Comparison of ENCODE assay signal across 15 cellular contexts in the genomic region with DNA sequence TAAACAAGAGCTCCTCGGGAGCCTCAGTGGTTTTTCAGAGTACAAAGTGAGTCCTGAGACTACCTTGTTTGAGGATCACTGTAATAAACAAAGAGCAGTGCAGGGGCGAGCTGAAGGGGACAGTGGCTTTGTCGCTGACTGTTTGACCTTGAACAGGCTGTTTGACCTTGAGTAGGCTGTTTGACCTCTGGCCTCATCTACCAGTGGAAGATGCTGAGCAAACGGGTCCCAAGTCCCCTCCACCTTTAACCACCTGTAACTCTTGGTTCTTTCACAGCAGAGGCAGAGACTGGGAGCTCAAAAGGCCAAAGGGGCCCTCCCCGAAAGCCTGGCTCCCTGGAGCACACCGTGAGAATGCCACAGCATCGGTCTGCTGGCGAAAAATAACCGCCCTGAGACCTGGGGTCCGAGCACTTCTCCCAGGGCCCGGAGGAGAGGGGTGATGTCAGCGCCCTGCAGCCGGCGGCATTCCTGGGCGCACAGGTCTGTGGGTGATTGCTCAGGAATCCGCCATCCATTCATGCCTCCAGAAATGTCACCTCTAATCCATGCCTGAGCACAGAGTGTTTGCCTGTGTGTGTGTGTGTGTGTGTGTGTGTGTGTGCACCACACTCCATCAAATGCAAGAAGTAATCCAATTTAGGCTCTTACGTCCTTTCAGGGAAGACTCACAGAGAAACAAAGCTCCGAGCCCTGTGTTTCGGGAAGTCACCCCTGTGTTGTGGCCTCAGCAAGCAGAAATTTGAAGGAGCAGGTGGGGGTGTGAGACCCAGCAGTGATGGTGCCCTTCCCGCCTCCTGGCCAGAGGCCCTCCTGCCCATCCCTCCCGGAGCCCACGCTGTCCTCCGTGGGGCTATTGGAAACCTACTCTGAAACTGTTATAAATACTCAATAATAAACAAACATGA.
"Had no signal": no experiment of that assay in that cellular context is flagged by ENCODE, and none has a peak within 500 bp of the region (broad histone marks: within the 10 kb centered on the region; RNA-seq: fewer than 3 reads in every experiment).

No MANE protein-coding gene starts in this region.

- DNase-seq: activated CD4-positive, CD25-positive, alpha-beta regulatory T cell; activated naive CD4-positive, alpha-beta T cell treated with anti-CD3 and anti-CD28 coated beads, Interleukin-2, amount 50 U/mL, for 16 hours; adrenal gland; body of pancreas; endodermal cell; erythroblast; hypothalamus; left colon; mammary epithelial cell; stimulated activated CD4-positive, alpha-beta T cell treated with anti-CD3 and anti-CD28 coated beads, Interleukin-2, amount 100 ng/mL, for 48 hours; stimulated activated naive CD4-positive, alpha-beta T cell treated with Interleukin-2 at 50 U/mL for 16 hours had no signal

- H3K4me3 ChIP-seq: adrenal gland, body of pancreas, psoas muscle, suprapubic skin had no signal

- ATAC-seq: body of pancreas; left colon; natural killer cell treated with Interleukin-12 subunit alpha and Interleukin-12 subunit beta and Interleukin-15 and Interleukin-18, amount 100 ng/mL, for 72 hours; psoas muscle had no signal

- H3K4me1 ChIP-seq: body of pancreas had no signal

- H3K9me3 Mint-ChIP-seq: endodermal cell; natural killer cell treated with Interleukin-12 subunit alpha and Interleukin-12 subunit beta and Interleukin-15 and Interleukin-18, amount 100 ng/mL, for 72 hours; T-helper 1 cell treated with Interleukin-12 subunit alpha and Interleukin-12 subunit beta and Interleukin-4 antibody, amounts not matched to agents 30 μg/mL and 1 μg/mL, for 36 hours had no signal

- H3K4me1 Mint-ChIP-seq: endodermal cell had no signal

- H3K36me3 ChIP-seq: adrenal gland, suprapubic skin had no signal

- H3K36me3 Mint-ChIP-seq: natural killer cell treated with Interleukin-12 subunit alpha and Interleukin-12 subunit beta and Interleukin-15 and Interleukin-18, amount 100 ng/mL, for 72 hours had no signal

- H3K27ac ChIP-seq: adrenal gland, body of pancreas, psoas muscle, suprapubic skin had no signal

- H3K27me3 ChIP-seq: adrenal gland, body of pancreas, suprapubic skin had no signal

- H3K27ac Mint-ChIP-seq: endodermal cell; natural killer cell treated with Interleukin-12 subunit alpha and Interleukin-12 subunit beta and Interleukin-15 and Interleukin-18, amount 100 ng/mL, for 72 hours; T-helper 1 cell treated with Interleukin-12 subunit alpha and Interleukin-12 subunit beta and Interleukin-4 antibody, amounts not matched to agents 30 μg/mL and 1 μg/mL, for 36 hours had no signal

- H3K4me3 Mint-ChIP-seq: endodermal cell; natural killer cell treated with Interleukin-12 subunit alpha and Interleukin-12 subunit beta and Interleukin-15 and Interleukin-18, amount 100 ng/mL, for 72 hours; T-helper 1 cell treated with Interleukin-12 subunit alpha and Interleukin-12 subunit beta and Interleukin-4 antibody, amounts not matched to agents 30 μg/mL and 1 μg/mL, for 36 hours had no signal

- H3K9me3 ChIP-seq: adrenal gland, body of pancreas, psoas muscle, suprapubic skin had no signal
